Comparison of ENCODE assay signal across 8 cellular contexts in the genomic region with DNA sequence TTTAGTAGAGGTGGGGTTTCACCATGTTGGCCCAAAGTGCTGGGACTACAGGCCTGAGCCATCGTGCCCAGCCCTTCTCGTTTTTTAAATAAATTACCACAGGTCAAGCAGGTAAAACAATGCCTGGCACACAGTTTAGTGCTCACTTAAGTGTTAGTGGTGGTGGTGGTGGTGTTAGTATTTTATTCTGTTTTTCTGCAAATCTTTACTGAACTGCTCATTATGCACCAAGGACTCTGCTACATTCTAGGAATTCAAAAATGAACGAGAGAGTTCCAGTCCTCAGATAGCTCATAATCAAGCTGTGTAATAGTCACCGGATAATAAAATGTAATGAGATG. TPM values are rescaled to one million over a fixed set of nuclear protein-coding genes. Genes with fewer than 3 reads are reported as not detected.
DNase-seq lines count a peak whose midpoint lies in the region; ATAC-seq and TF ChIP-seq lines count a peak whose summit lies in the region.

No MANE protein-coding gene starts in this region.

- no peak overlapping the region; the same call in 1 of the 2 replicates for H2AFZ ChIP-seq in OCI-LY3 (ENCODE audit: low read depth, low read length)

- H3K4me1 Mint-ChIP-seq in Calu3 (ENCODE audit: low read depth, unreplicated experiment): no peaks in the 10 kb centered on the region

- no peak for ATAC-seq in GM19452 (IDR thresholded peaks at IDR 0.05; ENCODE audit: unreplicated experiment)
- ATAC-seq in GM21360 (IDR thresholded peaks at IDR 0.05; ENCODE audit: unreplicated experiment): no peak
- no peak for ATAC-seq in HG02678 (IDR thresholded peaks at IDR 0.05; ENCODE audit: unreplicated experiment)

- H3K9me3 Mint-ChIP-seq in Calu3 (ENCODE audit: low read depth, unreplicated experiment): no peaks in the 10 kb centered on the region

- no TSS peak for BruUV-seq in Calu3 (replicated peaks; lab: Mats Ljungman, UMichigan)

- no peak for TF ChIP-seq POLR2A in ovary (IDR thresholded peaks at IDR 0.05)

- H4K20me1 ChIP-seq in OCI-LY3 (ENCODE audit: insufficient read depth, low read length): no peaks in the 10 kb centered on the region

- peaks cover 32% of the 10 kb centered on the region for H3K79me2 ChIP-seq in OCI-LY3 (ENCODE audit: low read length)

- TF ChIP-seq EP300 in ovary (IDR thresholded peaks at IDR 0.05): no peak

- H3K27ac ChIP-seq in OCI-LY3 (ENCODE audit: low read length) (peak overlapping the region; percentile 86), ovary (peak overlapping the region; percentile 54 to 89)

- CTCF ChIA-PET in Calu3 (lab: Charles Lee): interaction anchor here (1.0 kb wide), 1 partner anchor 29 kb away, joined by 4 read pairs; no protein-coding TSS in a partner anchor

- H3K27ac Mint-ChIP-seq in Calu3 (ENCODE audit: unreplicated experiment): peak overlapping the region; percentile 91

- H3K9ac ChIP-seq in OCI-LY3 (ENCODE audit: low read length): peak overlapping the region; percentile 82

- H3K36me3 Mint-ChIP-seq in Calu3 (ENCODE audit: insufficient read depth, unreplicated experiment): peaks cover 38% of the 10 kb centered on the region

- peak overlapping the region; percentile 89 for H3K4me3 ChIP-seq in OCI-LY3 (ENCODE audit: low read length)
- peak overlapping the region; percentile 96 for H3K4me3 ChIP-seq in epithelial cell of proximal tubule (ENCODE audit: low read depth, low read length)
- H3K4me3 ChIP-seq in ovary: peak overlapping the region; percentile 89

- H3K4me2 ChIP-seq in OCI-LY3 (ENCODE audit: low read length): peak overlapping the region; percentile 89

- no peak for TF ChIP-seq CTCF in Calu3 (IDR thresholded peaks at IDR 0.05; ENCODE audit: unreplicated experiment)
- no peak for TF ChIP-seq CTCF in OCI-LY3 (IDR thresholded peaks at IDR 0.05; ENCODE audit: low read depth, low read length)
- no peak for TF ChIP-seq CTCF in epithelial cell of proximal tubule (conservative IDR thresholded peaks at IDR 0.05; ENCODE audit: low read depth, low read length)
- no peak for TF ChIP-seq CTCF in ovary (IDR thresholded peaks at IDR 0.05)

- H3K27me3 ChIP-seq in OCI-LY3 (ENCODE audit: low read depth, low read length): no peaks in the 10 kb centered on the region
- H3K27me3 ChIP-seq in ovary: no peaks in the 10 kb centered on the region

- H3K27me3 Mint-ChIP-seq in Calu3 (ENCODE audit: unreplicated experiment): no peaks in the 10 kb centered on the region

- peaks cover 13% of the 10 kb centered on the region for H3K4me1 ChIP-seq in OCI-LY3 (ENCODE audit: low read length)
- H3K4me1 ChIP-seq in ovary (ENCODE audit: insufficient read depth): peaks cover 1% of the 10 kb centered on the region

- H3K4me3 Mint-ChIP-seq in Calu3 (ENCODE audit: low read depth, unreplicated experiment): peak overlapping the region; percentile 86

- no peaks in the 10 kb centered on the region for H3K9me3 ChIP-seq in OCI-LY3 (ENCODE audit: insufficient read depth, low read length)
- H3K9me3 ChIP-seq in ovary: no peaks in the 10 kb centered on the region

- intact Hi-C loops in Calu3 (cut with micrococcal nuclease; ENCODE audit: unreplicated experiment): loop anchor here (1.0 kb wide), 1 partner anchor 73 kb away; no protein-coding TSS in a partner anchor
- intact Hi-C loops in ovary (cut with DNase I): no loop called here

- WGBS in ovary, 3 donors: 0 to 1% (median 1%) methylated on average over 4 of the region's 4 CpGs

- H3K36me3 ChIP-seq in OCI-LY3 (replicated peaks; ENCODE audit: low read depth, low read length): peaks cover 17% of the 10 kb centered on the region
- no peaks in the 10 kb centered on the region for H3K36me3 ChIP-seq in ovary

- DNase-seq in Calu3 (no peak), epithelial cell of proximal tubule (ENCODE audit: low read depth) (no peak), ovary (no peak), OCI-M1 (lab: John Stamatoyannopoulos, UW) (no peak)

RNA-seq across cellular contexts. Expression of gene ITFG2, which starts 0.7 kb away (rescaled TPM):
- 26.7 and 31.9 TPM in 2 replicates for total RNA-seq in Calu3 (2022)
- 26.3 and 35.1 TPM in 2 replicates for total RNA-seq in epithelial cell of proximal tubule
- 10 to 100 TPM; 25.4 to 57.3 (median 41.1) TPM for total RNA-seq in ovary
- 10 to 100 TPM; 33.6 to 66.0 TPM for polyA plus RNA-seq in ovary

RNA-seq across cellular contexts. Expression of gene FKBP4, which starts 18.4 kb away (rescaled TPM):
- 122 and 145 TPM in 2 replicates for total RNA-seq in Calu3 (2022)
- total RNA-seq in epithelial cell of proximal tubule: 51.9 and 87.3 TPM in 2 replicates
- 100 to 1,000 TPM in 1 of 7 donors, 10 to 100 TPM in 6; 26.7 to 109 (median 57.5) TPM for total RNA-seq in ovary
- polyA plus RNA-seq in ovary: 10 to 100 TPM; 25.1 to 96.1 TPM

RNA-seq across cellular contexts. Expression of gene NRIP2, which starts 21.7 kb away (rescaled TPM):
- not detected in 2 replicates for total RNA-seq in Calu3 (2022)
- total RNA-seq in epithelial cell of proximal tubule: not detected in 2 replicates
- total RNA-seq in ovary: 10 to 100 TPM in 3 of 7 donors, 1 to 10 TPM in 3, under 1 TPM in 1; 0.83 to 15.1 (median 6.3) TPM
- 10 to 100 TPM in 1 of 2 donors, 1 to 10 TPM in 1; 4.9 to 10.3 TPM for polyA plus RNA-seq in ovary

RNA-seq across cellular contexts. Expression of gene TEX52, which starts 43.7 kb away (rescaled TPM):
- total RNA-seq in Calu3 (2022) (not detected in 2 replicates), epithelial cell of proximal tubule (not detected in 2 replicates), ovary (not detected)
- polyA plus RNA-seq in ovary: not detected
